Comparison of ENCODE assay signal across 26 cellular contexts in genomic region chr5:62316110-62316509, GRCh38. TPM values are rescaled to one million over a fixed set of nuclear protein-coding genes. Genes with fewer than 3 reads are reported as not detected.
DNase-seq lines count a peak whose midpoint lies in the region; ATAC-seq and TF ChIP-seq lines count a peak whose summit lies in the region.
"Had no signal": no experiment of that assay in that cellular context is flagged by ENCODE, and none has a peak within 500 bp of the region (broad histone marks: within the 10 kb centered on the region; RNA-seq: fewer than 3 reads in every experiment).

No MANE protein-coding gene starts in this region.

- no peaks in the 10 kb centered on the region for H3K4me1 ChIP-seq in breast epithelium
- H3K4me1 ChIP-seq: BE2C had no signal

- intact Hi-C loops in activated T-helper 1 cell treated with anti-CD3 and anti-CD28 coated beads, Interleukin-12 subunit alpha, Interleukin-12 subunit beta, Interleukin-2, Interleukin-4 antibody, amounts not matched to agents 30 ng/mL and 10 ng/mL and 1 ng/mL, durations not matched to agents 14 hours and 24 hours and 36 hours (cut with micrococcal nuclease) = no loop called here
- intact Hi-C loops in breast epithelium (cut with DNase I; ENCODE audit: low total_unique reads) = no loop called here

- H3K27me3 Mint-ChIP-seq in stimulated activated naive CD8-positive, alpha-beta T cell treated with anti-CD3 and anti-CD28 coated beads, Interleukin-15, Interleukin-2, amounts not matched to agents 100 ng/mL and 50 ng/mL, for 24 hours = no peaks in the 10 kb centered on the region
- no peaks in the 10 kb centered on the region for H3K27me3 Mint-ChIP-seq in stimulated activated naive CD8-positive, alpha-beta T cell treated with anti-CD3 and anti-CD28 coated beads, Interleukin-15, amount 100 ng/mL, for 72 hours
- H3K27me3 Mint-ChIP-seq in activated T-helper 1 cell treated with anti-CD3 and anti-CD28 coated beads, Interleukin-12 subunit alpha, Interleukin-12 subunit beta, Interleukin-2, Interleukin-4 antibody, amounts not matched to agents 30 ng/mL and 10 ng/mL and 1 ng/mL, durations not matched to agents 14 hours and 24 hours and 36 hours (ENCODE audit: insufficient read depth) = no peaks in the 10 kb centered on the region
- no peaks in the 10 kb centered on the region for H3K27me3 Mint-ChIP-seq in T-helper 2 cell treated with Interferon-gamma antibody and Interleukin-4, amounts not matched to agents 5 μg/mL and 100 μg/mL, for 36 hours (ENCODE audit: low read depth)
- H3K27me3 Mint-ChIP-seq: activated naive CD8-positive, alpha-beta T cell treated with anti-CD3 and anti-CD28 coated beads, Interleukin-2, amount 10 ng/mL, durations not matched to agents 7 days and 5 days had no signal

- no peaks in the 10 kb centered on the region for H3K36me3 ChIP-seq in breast epithelium
- H3K36me3 ChIP-seq: heart right ventricle, tibial artery, vagina had no signal

- no peaks in the 10 kb centered on the region for H3K27me3 ChIP-seq in breast epithelium
- H3K27me3 ChIP-seq: BE2C, foreskin keratinocyte, heart right ventricle, tibial artery, vagina had no signal

- H3K36me3 Mint-ChIP-seq in stimulated activated naive CD8-positive, alpha-beta T cell treated with anti-CD3 and anti-CD28 coated beads, Interleukin-15, Interleukin-2, amounts not matched to agents 100 ng/mL and 50 ng/mL, for 24 hours (ENCODE audit: low read depth) = peaks cover 59% of the 10 kb centered on the region
- peaks cover 24% of the 10 kb centered on the region for H3K36me3 Mint-ChIP-seq in activated T-helper 1 cell treated with anti-CD3 and anti-CD28 coated beads, Interleukin-12 subunit alpha, Interleukin-12 subunit beta, Interleukin-2, Interleukin-4 antibody, amounts not matched to agents 30 ng/mL and 10 ng/mL and 1 ng/mL, durations not matched to agents 14 hours and 24 hours and 36 hours (ENCODE audit: low read depth)
- H3K36me3 Mint-ChIP-seq in T-helper 2 cell treated with Interferon-gamma antibody and Interleukin-4, amounts not matched to agents 5 μg/mL and 100 μg/mL, for 36 hours (ENCODE audit: low read depth) = peaks cover 35% of the 10 kb centered on the region

- no peaks in the 10 kb centered on the region for H3K9me3 ChIP-seq in breast epithelium
- H3K9me3 ChIP-seq: BE2C, heart right ventricle, tibial artery, vagina had no signal

- no peak for DNase-seq in stimulated activated naive CD8-positive, alpha-beta T cell treated with anti-CD3 and anti-CD28 coated beads, Interleukin-15, amount 100 ng/mL, for 72 hours
- no peak for DNase-seq in activated T-helper 1 cell treated with anti-CD3 and anti-CD28 coated beads, Interleukin-12 subunit alpha, Interleukin-12 subunit beta, Interleukin-2, Interleukin-4 antibody, amounts not matched to agents 30 ng/mL and 10 ng/mL and 1 ng/mL, durations not matched to agents 14 hours and 24 hours and 36 hours (ENCODE audit: low spot score)
- DNase-seq in epithelial cell of prostate (ENCODE audit: low read depth, low spot score) = no peak
- no peak for DNase-seq in breast epithelium (ENCODE audit: low spot score in 2 of 2)
- no peak for DNase-seq in T-helper 2 cell treated with Interferon-gamma antibody and Interleukin-4, amounts not matched to agents 5 μg/mL and 100 μg/mL, for 36 hours (ENCODE audit: low spot score)
- no peak for DNase-seq in amygdala (lab: John Stamatoyannopoulos, UW)
- DNase-seq: activated CD4-positive, alpha-beta T cell treated with anti-CD3 and anti-CD28 coated beads, Interleukin-2, amount 50 U/mL, for 4 hours; activated CD4-positive, CD25-positive, alpha-beta regulatory T cell; activated CD8-positive, alpha-beta memory T cell treated with anti-CD3 and anti-CD28 coated beads, Interleukin-2, amount 50 U/mL, for 4 hours; activated naive CD8-positive, alpha-beta T cell treated with anti-CD3 and anti-CD28 coated beads, Interleukin-2, amount 10 ng/mL, durations not matched to agents 7 days and 5 days; BE2C; DMS 273 treated with DMSO at 0.1 percent for 48 hours; foreskin keratinocyte; H9; heart right ventricle; left ventricle myocardium superior; NCI-H1417 treated with DMSO at 0.1 percent for 48 hours; NCI-H2029 treated with DMSO at 0.1 percent for 48 hours; OCI-M1; right cardiac atrium; T-helper 1 cell; tibial artery had no signal

- peak overlapping the region; percentile 2 for H3K27ac Mint-ChIP-seq in stimulated activated naive CD8-positive, alpha-beta T cell treated with anti-CD3 and anti-CD28 coated beads, Interleukin-15, Interleukin-2, amounts not matched to agents 100 ng/mL and 50 ng/mL, for 24 hours
- no peak overlapping the region for H3K27ac Mint-ChIP-seq in stimulated activated naive CD8-positive, alpha-beta T cell treated with anti-CD3 and anti-CD28 coated beads, Interleukin-15, amount 100 ng/mL, for 72 hours
- peak overlapping the region; percentile 14 for H3K27ac Mint-ChIP-seq in activated T-helper 1 cell treated with anti-CD3 and anti-CD28 coated beads, Interleukin-12 subunit alpha, Interleukin-12 subunit beta, Interleukin-2, Interleukin-4 antibody, amounts not matched to agents 30 ng/mL and 10 ng/mL and 1 ng/mL, durations not matched to agents 14 hours and 24 hours and 36 hours
- H3K27ac Mint-ChIP-seq in T-helper 2 cell treated with Interferon-gamma antibody and Interleukin-4, amounts not matched to agents 5 μg/mL and 100 μg/mL, for 36 hours = no peak overlapping the region

- peaks cover 89% of the 10 kb centered on the region for H3K4me1 Mint-ChIP-seq in stimulated activated naive CD8-positive, alpha-beta T cell treated with anti-CD3 and anti-CD28 coated beads, Interleukin-15, Interleukin-2, amounts not matched to agents 100 ng/mL and 50 ng/mL, for 24 hours (ENCODE audit: low read depth)
- H3K4me1 Mint-ChIP-seq in stimulated activated naive CD8-positive, alpha-beta T cell treated with anti-CD3 and anti-CD28 coated beads, Interleukin-15, amount 100 ng/mL, for 72 hours = peaks cover 93% of the 10 kb centered on the region
- peaks cover 82% of the 10 kb centered on the region for H3K4me1 Mint-ChIP-seq in activated T-helper 1 cell treated with anti-CD3 and anti-CD28 coated beads, Interleukin-12 subunit alpha, Interleukin-12 subunit beta, Interleukin-2, Interleukin-4 antibody, amounts not matched to agents 30 ng/mL and 10 ng/mL and 1 ng/mL, durations not matched to agents 14 hours and 24 hours and 36 hours (ENCODE audit: low read depth)
- H3K4me1 Mint-ChIP-seq in T-helper 2 cell treated with Interferon-gamma antibody and Interleukin-4, amounts not matched to agents 5 μg/mL and 100 μg/mL, for 36 hours (ENCODE audit: low read depth) = peaks cover 71% of the 10 kb centered on the region

- no peaks in the 10 kb centered on the region for H3K9me3 Mint-ChIP-seq in stimulated activated naive CD8-positive, alpha-beta T cell treated with anti-CD3 and anti-CD28 coated beads, Interleukin-15, Interleukin-2, amounts not matched to agents 100 ng/mL and 50 ng/mL, for 24 hours
- no peaks in the 10 kb centered on the region for H3K9me3 Mint-ChIP-seq in stimulated activated naive CD8-positive, alpha-beta T cell treated with anti-CD3 and anti-CD28 coated beads, Interleukin-15, amount 100 ng/mL, for 72 hours
- no peaks in the 10 kb centered on the region for H3K9me3 Mint-ChIP-seq in activated T-helper 1 cell treated with anti-CD3 and anti-CD28 coated beads, Interleukin-12 subunit alpha, Interleukin-12 subunit beta, Interleukin-2, Interleukin-4 antibody, amounts not matched to agents 30 ng/mL and 10 ng/mL and 1 ng/mL, durations not matched to agents 14 hours and 24 hours and 36 hours
- H3K9me3 Mint-ChIP-seq in T-helper 2 cell treated with Interferon-gamma antibody and Interleukin-4, amounts not matched to agents 5 μg/mL and 100 μg/mL, for 36 hours = no peaks in the 10 kb centered on the region
- H3K9me3 Mint-ChIP-seq: activated naive CD8-positive, alpha-beta T cell treated with anti-CD3 and anti-CD28 coated beads, Interleukin-2, amount 10 ng/mL, durations not matched to agents 7 days and 5 days; activated T-helper 2 cell treated with anti-CD3 and anti-CD28 coated beads, Interferon-gamma antibody, Interleukin-2, Interleukin-4, amounts not matched to agents 10 μg/mL and 5 μg/mL and 100 μg/mL, durations not matched to agents 14 hours and 24 hours and 36 hours; H9 had no signal

- H3K27ac ChIP-seq in epithelial cell of prostate = peak overlapping the region; percentile 66
- H3K27ac ChIP-seq in breast epithelium = no peak overlapping the region
- H3K27ac ChIP-seq: foreskin keratinocyte, heart right ventricle, HL-60, tibial artery, vagina had no signal

- no peak overlapping the region for H3K4me3 ChIP-seq in breast epithelium
- H3K4me3 ChIP-seq: heart right ventricle, tibial artery, vagina had no signal

- no peak for TF ChIP-seq CTCF in breast epithelium (IDR thresholded peaks at IDR 0.05)

- ATAC-seq in stimulated activated naive CD8-positive, alpha-beta T cell treated with anti-CD3 and anti-CD28 coated beads, Interleukin-15, amount 100 ng/mL, for 72 hours = no peak
- ATAC-seq: heart right ventricle, left ventricle myocardium superior, right cardiac atrium had no signal

- TF ChIP-seq POLR2A in breast epithelium (IDR thresholded peaks at IDR 0.05) = no peak

- no peak overlapping the region for H3K4me3 Mint-ChIP-seq in stimulated activated naive CD8-positive, alpha-beta T cell treated with anti-CD3 and anti-CD28 coated beads, Interleukin-15, Interleukin-2, amounts not matched to agents 100 ng/mL and 50 ng/mL, for 24 hours
- no peak overlapping the region for H3K4me3 Mint-ChIP-seq in stimulated activated naive CD8-positive, alpha-beta T cell treated with anti-CD3 and anti-CD28 coated beads, Interleukin-15, amount 100 ng/mL, for 72 hours
- H3K4me3 Mint-ChIP-seq in activated T-helper 1 cell treated with anti-CD3 and anti-CD28 coated beads, Interleukin-12 subunit alpha, Interleukin-12 subunit beta, Interleukin-2, Interleukin-4 antibody, amounts not matched to agents 30 ng/mL and 10 ng/mL and 1 ng/mL, durations not matched to agents 14 hours and 24 hours and 36 hours = no peak overlapping the region
- H3K4me3 Mint-ChIP-seq in T-helper 2 cell treated with Interferon-gamma antibody and Interleukin-4, amounts not matched to agents 5 μg/mL and 100 μg/mL, for 36 hours = no peak overlapping the region
- H3K4me3 Mint-ChIP-seq: activated naive CD8-positive, alpha-beta T cell treated with anti-CD3 and anti-CD28 coated beads, Interleukin-2, amount 10 ng/mL, durations not matched to agents 7 days and 5 days; H9 had no signal

RNA-seq across cellular contexts. Expression of gene KIF2A, which starts 10.1 kb away (rescaled TPM):
- total RNA-seq in activated T-helper 1 cell treated with anti-CD3 and anti-CD28 coated beads, Interleukin-12 subunit alpha, Interleukin-12 subunit beta, Interleukin-2, Interleukin-4 antibody, amounts not matched to agents 30 ng/mL and 10 ng/mL and 1 ng/mL, durations not matched to agents 14 hours and 24 hours and 36 hours = 235 and 240 TPM in 2 replicates
- 10 to 100 TPM; 50.8 to 57.4 (median 51.7) TPM for total RNA-seq in breast epithelium

Comparison
In these comparisons a context has a peak if more than half of its experiments do, and no peak if none do; other contexts are left out.
1. H3K27ac Mint-ChIP-seq: peak in stimulated activated naive CD8-positive, alpha-beta T cell treated with anti-CD3 and anti-CD28 coated beads, Interleukin-15, Interleukin-2, amounts not matched to agents 100 ng/mL and 50 ng/mL, for 24 hours (single experiment) and activated T-helper 1 cell treated with anti-CD3 and anti-CD28 coated beads, Interleukin-12 subunit alpha, Interleukin-12 subunit beta, Interleukin-2, Interleukin-4 antibody, amounts not matched to agents 30 ng/mL and 10 ng/mL and 1 ng/mL, durations not matched to agents 14 hours and 24 hours and 36 hours (single experiment); none in stimulated activated naive CD8-positive, alpha-beta T cell treated with anti-CD3 and anti-CD28 coated beads, Interleukin-15, amount 100 ng/mL, for 72 hours (0 of 2) and T-helper 2 cell treated with Interferon-gamma antibody and Interleukin-4, amounts not matched to agents 5 μg/mL and 100 μg/mL, for 36 hours (single experiment).